ENCODE assay signal across 19 cellular contexts in genomic region chr4:172978848-172979247, GRCh38.
A peak's percentile ranks its signal among the peaks of the same experiment; 100 is the strongest.
DNase-seq lines count a peak whose midpoint lies in the region; ATAC-seq, FAIRE-seq and TF ChIP-seq lines count a peak whose summit lies in the region.
"Had no signal": no experiment of that assay in that cellular context is flagged by ENCODE, and none has a peak within 500 bp of the region (broad histone marks: within the 10 kb centered on the region; RNA-seq: fewer than 3 reads in every experiment).

No MANE protein-coding gene starts in this region.

- TF ChIP-seq RAD21 in liver (IDR thresholded peaks at IDR 0.05): peak in 1 of 2 donors; percentile 21
- no peak for TF ChIP-seq RAD21 in HepG2 (CRISPR knock-in tag; IDR thresholded peaks at IDR 0.05)

- 26% methylated on average over 4 of the region's 4 CpGs for WGBS in liver
- WGBS in HepG2 (ENCODE audit: low lambda C conversion rate): 0% methylated on average over 4 of the region's 4 CpGs
- WGBS in right lobe of liver (ENCODE audit: insufficient coverage, low coverage, low lambda C conversion rate, missing lambda C conversion rate): 32% methylated on average over 4 of the region's 4 CpGs
- 29 to 44% methylated on average over 4 of the region's 4 CpGs for WGBS in GM23248 (ENCODE audit: low coverage in 1 of 2, low lambda C conversion rate in 2 of 2, missing lambda C conversion rate in 2 of 2), 2 experiments

- in situ Hi-C loops in HepG2 (cut with HindIII; ENCODE audit: extremely low pct_ligation_motif_present, low pct_unique_long_range_greater_than_20kb) (no loop called here), GM23248 (cut with MboI) (no loop called here)

- H3K27ac ChIP-seq in liver (ENCODE audit: low read depth in 1 of 2, low read length in 2 of 2): no peak overlapping the region
- H3K27ac ChIP-seq in HepG2 (ENCODE audit: extremely low read length, insufficient read depth, low read length): no peak overlapping the region
- no peak overlapping the region for H3K27ac ChIP-seq in right lobe of liver
- H3K27ac ChIP-seq in GM23248: no peak overlapping the region
- H3K27ac ChIP-seq: SJSA1 had no signal

- H3K36me3 Mint-ChIP-seq in activated CD4-positive, alpha-beta memory T cell treated with anti-CD3 and anti-CD28 coated beads for 36 hours: no peaks in the 10 kb centered on the region
- H3K36me3 Mint-ChIP-seq: CD4-positive, CD25-positive, alpha-beta regulatory T cell had no signal

- no peaks in the 10 kb centered on the region for H3K9me3 Mint-ChIP-seq in activated CD4-positive, alpha-beta memory T cell treated with anti-CD3 and anti-CD28 coated beads for 36 hours

- H3K9ac ChIP-seq in liver (ENCODE audit: low read depth in 1 of 2, low read length in 2 of 2) (no peak overlapping the region), HepG2 (ENCODE audit: insufficient read depth, low read depth, low read length) (no peak overlapping the region), GM23248 (no peak overlapping the region)

- no TSS peak for BruUV-seq in HepG2 (replicated peaks; lab: Mats Ljungman, UMichigan)

- H3K4me2 ChIP-seq in HepG2 (ENCODE audit: low read depth, low read length): no peak overlapping the region
- no peak overlapping the region for H3K4me2 ChIP-seq in GM23248 (ENCODE audit: unreplicated experiment)

- TF ChIP-seq POLR2A in HepG2 (IDR thresholded peaks at IDR 0.05; ENCODE audit: insufficient read depth in 1 of 2, low read depth in 2 of 2, low read length in 2 of 2): no peak
- TF ChIP-seq POLR2A in right lobe of liver (IDR thresholded peaks at IDR 0.05): no peak

- peaks cover 5% of the 10 kb centered on the region; the same call in 1 of the 2 replicates for H3F3A ChIP-seq in GM23248 (ENCODE audit: insufficient read depth)

- intact Hi-C loops in HepG2 (cut with micrococcal nuclease; ENCODE audit: unreplicated experiment) (no loop called here), right lobe of liver (cut with DNase I) (no loop called here)
- intact Hi-C loops in activated CD4-positive, alpha-beta memory T cell treated with anti-CD3 and anti-CD28 coated beads for 36 hours (cut with micrococcal nuclease): no loop called here

- H3K27me3 ChIP-seq in liver (ENCODE audit: control insufficient read depth in 4 of 4, insufficient read depth in 4 of 4, low read length in 3 of 4) (peaks cover 0 to 5% (median 1%) of the 10 kb centered on the region in 4 donors), HepG2 (ENCODE audit: control insufficient read depth in 1 of 2, insufficient read depth in 2 of 2, low read length in 2 of 2) (no peaks in the 10 kb centered on the region), right lobe of liver (no peaks in the 10 kb centered on the region), GM23248 (replicated peaks; ENCODE audit: insufficient read depth) (no peaks in the 10 kb centered on the region)

- H3K4me1 ChIP-seq in liver (ENCODE audit: control insufficient read depth in 4 of 4, insufficient read depth in 4 of 4, low read length in 3 of 4) (peaks cover 0 to 16% (median 9%) of the 10 kb centered on the region in 4 donors), HepG2 (ENCODE audit: insufficient read depth, low read length) (no peaks in the 10 kb centered on the region), right lobe of liver (peaks cover 0 to 12% (median 0%) of the 10 kb centered on the region in 4 donors), GM23248 (ENCODE audit: insufficient read depth) (peaks cover 8% of the 10 kb centered on the region; the same call in 1 of the 2 replicates)

- POLR2A ChIA-PET in HepG2 (lab: Yijun Ruan, JAX): no interaction called here
- POLR2A ChIA-PET in activated CD4-positive, alpha-beta memory T cell treated with anti-CD3 and anti-CD28 coated beads for 36 hours (lab: Charles Lee): no interaction called here

- DNase-seq in HepG2 (ENCODE audit: low spot score) (no peak), NCI-H69 (lab: John Stamatoyannopoulos, UW) (peak; percentile 81), right lobe of liver (no peak), GM23248 (no peak), DMS 273 treated with DMSO at 0.1 percent for 48 hours (lab: John Stamatoyannopoulos, UW) (no peak)
- no peak for DNase-seq in activated CD4-positive, alpha-beta memory T cell treated with anti-CD3 and anti-CD28 coated beads for 36 hours
- DNase-seq: Calu3; CD4-positive, CD25-positive, alpha-beta regulatory T cell; GDM1; KG1; NCI-H2107; NCI-H2227 treated with DMSO at 0.1 percent for 48 hours; NCI-H524; RPMI8226; T-helper 2 cell had no signal

- TF ChIP-seq CTCF in liver (IDR thresholded peaks at IDR 0.05; ENCODE audit: low read depth, low read length, missing input control): no peak
- no peak for TF ChIP-seq CTCF in HepG2 (CRISPR knock-in tag; IDR thresholded peaks at IDR 0.05)
- no peak for TF ChIP-seq CTCF in right lobe of liver (IDR thresholded peaks at IDR 0.05)

- no peaks in the 10 kb centered on the region for H3K9me2 ChIP-seq in GM23248 (ENCODE audit: insufficient read depth)

- H4K20me1 ChIP-seq in HepG2 (ENCODE audit: insufficient read depth, low read length) (no peaks in the 10 kb centered on the region), GM23248 (ENCODE audit: insufficient read depth) (no peaks in the 10 kb centered on the region)

- no peaks in the 10 kb centered on the region for H3K4me1 Mint-ChIP-seq in activated CD4-positive, alpha-beta memory T cell treated with anti-CD3 and anti-CD28 coated beads for 36 hours (ENCODE audit: low read depth)
- H3K4me1 Mint-ChIP-seq: CD4-positive, CD25-positive, alpha-beta regulatory T cell had no signal

- no peak overlapping the region for H2AFZ ChIP-seq in HepG2 (ENCODE audit: low read length)
- H2AFZ ChIP-seq in GM23248: no peak overlapping the region

- TF ChIP-seq EP300 in HepG2 (IDR thresholded peaks at IDR 0.05; ENCODE audit: low read depth in 2 of 2, low read length in 2 of 2): no peak
- TF ChIP-seq EP300 in HepG2 (CRISPR knock-in tag; IDR thresholded peaks at IDR 0.05; ENCODE audit: borderline replicate concordance): no peak

- H3K9me3 ChIP-seq in liver (ENCODE audit: control insufficient read depth in 4 of 4, low read length in 3 of 4): no peaks in the 10 kb centered on the region
- H3K9me3 ChIP-seq in HepG2 (ENCODE audit: low read length): no peaks in the 10 kb centered on the region
- no peaks in the 10 kb centered on the region for H3K9me3 ChIP-seq in right lobe of liver
- no peaks in the 10 kb centered on the region for H3K9me3 ChIP-seq in GM23248 (ENCODE audit: low read depth)
- H3K9me3 ChIP-seq: SJSA1 had no signal

- no peak overlapping the region for H3K27ac Mint-ChIP-seq in activated CD4-positive, alpha-beta memory T cell treated with anti-CD3 and anti-CD28 coated beads for 36 hours
- H3K27ac Mint-ChIP-seq: CD4-positive, CD25-positive, alpha-beta regulatory T cell had no signal

- peaks cover 5% of the 10 kb centered on the region for H3K27me3 Mint-ChIP-seq in activated CD4-positive, alpha-beta memory T cell treated with anti-CD3 and anti-CD28 coated beads for 36 hours
- H3K27me3 Mint-ChIP-seq: CD4-positive, CD25-positive, alpha-beta regulatory T cell had no signal

- H3K79me2 ChIP-seq in HepG2 (ENCODE audit: insufficient read depth, low read length): no peaks in the 10 kb centered on the region
- no peaks in the 10 kb centered on the region for H3K79me2 ChIP-seq in GM23248 (ENCODE audit: insufficient read depth)

- FAIRE-seq in HepG2 (lab: Jason Lieb, UNC): no peak
- FAIRE-seq: GM18507 had no signal

- CTCF ChIA-PET in HepG2 (lab: Yijun Ruan, JAX; ENCODE audit: low intra/inter-chr PET ratio, low total read pairs): no interaction called here
- CTCF ChIA-PET in activated CD4-positive, alpha-beta memory T cell treated with anti-CD3 and anti-CD28 coated beads for 36 hours (lab: Charles Lee): no interaction called here

- H3K4me3 ChIP-seq in liver (ENCODE audit: low read depth in 1 of 3, low read length in 3 of 3) (no peak overlapping the region), HepG2 (replicated peaks in 1 of 3; ENCODE audit: insufficient read depth in 1 of 3, low read depth in 2 of 3, low read length in 3 of 3) (no peak overlapping the region), right lobe of liver (no peak overlapping the region), GM23248 (no peak overlapping the region)
- H3K4me3 ChIP-seq: SJSA1 had no signal

- ATAC-seq in HepG2: no peak
- ATAC-seq in right lobe of liver: peak; percentile 77 to 87 (median 80)
- no peak for ATAC-seq in GM18861 (IDR thresholded peaks at IDR 0.05; ENCODE audit: unreplicated experiment)

- no peaks in the 10 kb centered on the region for H3K36me3 ChIP-seq in liver (ENCODE audit: control insufficient read depth in 4 of 4, insufficient read depth in 3 of 4, low read depth in 1 of 4, low read length in 3 of 4)
- no peaks in the 10 kb centered on the region for H3K36me3 ChIP-seq in HepG2 (replicated peaks in 1 of 2; ENCODE audit: control insufficient read depth in 1 of 2, insufficient read depth in 2 of 2, low read length in 2 of 2)
- no peaks in the 10 kb centered on the region for H3K36me3 ChIP-seq in right lobe of liver
- no peaks in the 10 kb centered on the region for H3K36me3 ChIP-seq in GM23248 (ENCODE audit: low read depth)
- H3K36me3 ChIP-seq: SJSA1 had no signal

- no peak overlapping the region for H3K4me3 Mint-ChIP-seq in activated CD4-positive, alpha-beta memory T cell treated with anti-CD3 and anti-CD28 coated beads for 36 hours
- H3K4me3 Mint-ChIP-seq: CD4-positive, CD25-positive, alpha-beta regulatory T cell had no signal

TF ChIP-seq in liver, 16 proteins besides CTCF, POLR2A, EP300 and RAD21 (continues in another document):
- no peak for TF ChIP-seq TAF1 (conservative IDR thresholded peaks at IDR 0.05)
- peak in 1 of 2 donors; percentile 44 for TF ChIP-seq HNF4A (conservative IDR thresholded peaks at IDR 0.05)

TF ChIP-seq in HepG2, 621 proteins besides CTCF, POLR2A, EP300 and RAD21:
- TF ChIP-seq ZNF17 (CRISPR knock-in tag; IDR thresholded peaks at IDR 0.05): no peak

Comparison
In these comparisons a context has a peak if more than half of its experiments do, and no peak if none do; other contexts are left out.
1. ATAC-seq: peak in right lobe of liver (4 of 4); none in HepG2 (single experiment) and GM18861 (single experiment).